In genomic region chr18:11852048-11852341, GRCh38 we compare ENCODE assay signal across 9 cellular contexts. TPM values are rescaled to one million over a fixed set of nuclear protein-coding genes. Genes with fewer than 3 reads are reported as not detected.
DNase-seq lines count a peak whose midpoint lies in the region; FAIRE-seq and TF ChIP-seq lines count a peak whose summit lies in the region.
"Had no signal": no experiment of that assay in that cellular context is flagged by ENCODE, and none has a peak within 500 bp of the region (broad histone marks: within the 10 kb centered on the region; RNA-seq: fewer than 3 reads in every experiment).

No MANE protein-coding gene starts in this region.

- H2BK20ac ChIP-seq in H1 (ENCODE audit: low read length): no peak overlapping the region

- peak overlapping the region; percentile 64 for H4K5ac ChIP-seq in H1 (ENCODE audit: insufficient read length, low read depth, low read length)

- no peak overlapping the region for H2BK120ac ChIP-seq in H1 (replicated peaks; ENCODE audit: low read depth, low read length)

- no peak for TF ChIP-seq POLR2A in H1 (IDR thresholded peaks at IDR 0.05; ENCODE audit: control extremely low read depth in 1 of 2, low read depth in 2 of 2, low read length in 2 of 2)

- no peak for TF ChIP-seq EP300 in H1 (IDR thresholded peaks at IDR 0.05; ENCODE audit: borderline replicate concordance in 1 of 2, low read depth in 2 of 2, low read length in 2 of 2)

- no peak for FAIRE-seq in H1 (lab: Jason Lieb, UNC)
- FAIRE-seq: TTC549 had no signal

- H3K27me3 Mint-ChIP-seq in CD14-positive monocyte (ENCODE audit: low read depth in 3 of 3): peaks cover 3 to 12% (median 4%) of the 10 kb centered on the region in 3 donors

- POLR2A ChIA-PET in H1 (lab: Charles Lee; ENCODE audit: partially characterized antibody): interaction anchor here (0.6 to 1.0 kb wide), 4 partner anchors 11 to 459 kb away, joined by 3 to 4 read pairs (median 4); no protein-coding TSS in a partner anchor

- no peak for TF ChIP-seq CTCF in CD14-positive monocyte (IDR thresholded peaks at IDR 0.05)
- no peak for TF ChIP-seq CTCF in H1 (IDR thresholded peaks at IDR 0.05; ENCODE audit: control extremely low read depth in 1 of 3, insufficient read depth in 1 of 3, low read depth in 1 of 3, low read length in 3 of 3)

- DNase-seq in CD14-positive monocyte (ENCODE audit: low spot score) (no peak), NT2/D1 (ENCODE audit: low read depth, low spot score) (no peak), H1 (ENCODE audit: low read depth in 1 of 2, low spot score in 2 of 2) (no peak), retina (no peak), G401 (ENCODE audit: low spot score) (no peak), NOMO-1 (lab: John Stamatoyannopoulos, UW; ENCODE audit: unreplicated experiment in 2 of 2) (no peak), NOMO-1 treated with DMSO at 0.1 percent for 48 hours (lab: John Stamatoyannopoulos, UW; ENCODE audit: unreplicated experiment) (no peak)

- H3K36me3 Mint-ChIP-seq in CD14-positive monocyte: peaks cover 7 to 18% of the 10 kb centered on the region in 2 donors

- TF ChIP-seq RAD21 in H1 (IDR thresholded peaks at IDR 0.05 in 1 of 2, conservative IDR thresholded peaks at IDR 0.05 in 1 of 2; ENCODE audit: low read depth in 2 of 2, low read length in 2 of 2): no peak

- H3K36me3 ChIP-seq in NT2/D1 (ENCODE audit: insufficient read depth, insufficient read length, low read length) (peaks cover 5% of the 10 kb centered on the region), H1 (ENCODE audit: control insufficient read depth in 2 of 4, insufficient read depth in 4 of 4, low read length in 3 of 4) (no peaks in the 10 kb centered on the region), neuron (ENCODE audit: insufficient read depth, low read length) (no peaks in the 10 kb centered on the region)

- CTCF ChIA-PET in H1 (lab: Charles Lee; ENCODE audit: partially characterized antibody): no interaction called here

- no peaks in the 10 kb centered on the region; the same call in 1 of the 2 replicates for H3K23me2 ChIP-seq in H1 (ENCODE audit: low read depth, low read length)

- no peaks in the 10 kb centered on the region for H3K9me3 ChIP-seq in NT2/D1 (ENCODE audit: insufficient read depth, low read length)
- no peaks in the 10 kb centered on the region for H3K9me3 ChIP-seq in H1 (ENCODE audit: insufficient read depth in 2 of 2, low read depth in 1 of 2, low read length in 1 of 2)
- H3K9me3 ChIP-seq in neuron (ENCODE audit: low read length): no peaks in the 10 kb centered on the region

- H3K4me3 ChIP-seq in NT2/D1 (ENCODE audit: insufficient read length, low read depth) (peak overlapping the region; percentile 90), H1 (ENCODE audit: extremely low read depth in 1 of 4, insufficient read depth in 2 of 4, low read depth in 3 of 4, low read length in 4 of 4) (peak overlapping the region; percentile 90 to 100 (median 95)), neuron (ENCODE audit: low read length) (peak overlapping the region; percentile 82)

- no peak overlapping the region for H3K23ac ChIP-seq in H1 (ENCODE audit: insufficient read length)

- H4K20me1 ChIP-seq in H1 (replicated peaks in 1 of 2; ENCODE audit: control insufficient read depth in 1 of 2, insufficient read depth in 2 of 2, low read length in 2 of 2): peaks cover 0 to 9% of the 10 kb centered on the region in 2 experiments

- H2AK5ac ChIP-seq in H1 (ENCODE audit: low read depth, low read length): peak overlapping the region; percentile 8; the same call in 1 of the 2 replicates

- H3K27ac Mint-ChIP-seq in CD14-positive monocyte: peak overlapping the region; percentile 99 to 100 (median 100)

- no peak overlapping the region for H2BK12ac ChIP-seq in H1 (ENCODE audit: low read depth, low read length)

- H2BK5ac ChIP-seq in H1 (ENCODE audit: low read depth, low read length): peak overlapping the region; percentile 87; the same call in 1 of the 2 replicates

- peak overlapping the region; percentile 97; the same call in 1 of the 2 replicates for H4K8ac ChIP-seq in H1 (ENCODE audit: extremely low read depth, insufficient read depth, low read length)

- no peak overlapping the region for H3K18ac ChIP-seq in H1 (ENCODE audit: extremely low read depth, low read length)

- peak overlapping the region; percentile 88 for H3K27ac ChIP-seq in H1 (ENCODE audit: low read depth, low read length)

- H3K4me2 ChIP-seq in H1 (ENCODE audit: insufficient read depth in 1 of 2, low read depth in 2 of 2, low read length in 2 of 2): peak overlapping the region; percentile 60 to 79

- WGBS in H1 (ENCODE audit: extremely low coverage in 1 of 2, insufficient coverage in 1 of 2, insufficient read length in 1 of 2, insufficient replicate concordance in 2 of 2, low coverage in 1 of 2, low lambda C conversion rate in 2 of 2, missing lambda C conversion rate in 1 of 2), 2 experiments: 3% methylated on average over 9 of the region's 9 CpGs; no CpG with 5 or more reads in 1 of the 2 experiments

- in situ Hi-C loops in G401 (cut with HindIII; ENCODE audit: low sequenced_read_pairs): no loop called here

- no peak overlapping the region for H2AFZ ChIP-seq in H1 (ENCODE audit: low read length)
- no peak overlapping the region for H2AFZ ChIP-seq in neuron (ENCODE audit: low read depth, low read length)

- no peak overlapping the region for H2BK15ac ChIP-seq in H1 (ENCODE audit: low read length)

- peak overlapping the region; percentile 81 for H4K91ac ChIP-seq in H1 (replicated peaks; ENCODE audit: insufficient read length, low read length)

- H3K56ac ChIP-seq in H1 (replicated peaks; ENCODE audit: insufficient read length, low read depth, low read length): peak overlapping the region; percentile 54

- no peak overlapping the region for H3K14ac ChIP-seq in H1 (ENCODE audit: insufficient read length)

- H3K79me1 ChIP-seq in H1 (ENCODE audit: low read depth, low read length): 0 out of 2 replicates have a peak, but pooled peaks cover 3% of the 10 kb centered on the region

- H3K79me2 ChIP-seq in H1 (ENCODE audit: control insufficient read depth in 1 of 2, insufficient read depth in 2 of 2, low read length in 2 of 2): peaks cover 8 to 24% of the 10 kb centered on the region in 2 experiments; a peak in 3 of 4 replicates

- H3K4me1 Mint-ChIP-seq in CD14-positive monocyte: peaks cover 46% of the 10 kb centered on the region

- intact Hi-C loops in CD14-positive monocyte (cut with micrococcal nuclease): loop anchor here in 1 of 2 donors (5.0 to 10.0 kb wide), 2 partner anchors 53 to 130 kb away; partner anchors contain the start of genes IMPA2 and MPPE1

- H3K9ac ChIP-seq in NT2/D1 (ENCODE audit: insufficient read length, low read depth) (peak overlapping the region; percentile 90), H1 (replicated peaks in 1 of 4; ENCODE audit: extremely low read depth in 1 of 4, low read depth in 3 of 4, low read length in 3 of 4) (peak overlapping the region; percentile 91 to 96 (median 94))

- H3K4ac ChIP-seq in H1 (replicated peaks; ENCODE audit: insufficient read length, low read depth, low read length): peak overlapping the region; percentile 66

- H3K9me3 Mint-ChIP-seq in CD14-positive monocyte: peaks cover 0 to 2% (median 0%) of the 10 kb centered on the region in 7 donors

- peaks cover 3% of the 10 kb centered on the region for H3K4me1 ChIP-seq in NT2/D1 (ENCODE audit: insufficient read depth, insufficient read length)
- peaks cover 3 to 6% (median 4%) of the 10 kb centered on the region in 4 experiments; a peak in 5 of 7 replicates for H3K4me1 ChIP-seq in H1 (replicated peaks in 1 of 4; ENCODE audit: control insufficient read depth in 3 of 4, insufficient read depth in 4 of 4, low read length in 3 of 4)
- peaks cover 22% of the 10 kb centered on the region for H3K4me1 ChIP-seq in neuron (ENCODE audit: insufficient read depth, low read length)

- H3K27me3 ChIP-seq in NT2/D1 (ENCODE audit: insufficient read depth, insufficient read length) (no peaks in the 10 kb centered on the region), H1 (replicated peaks in 1 of 4; ENCODE audit: control insufficient read depth in 3 of 4, extremely low read depth in 1 of 4, insufficient read depth in 3 of 4, low read length in 3 of 4) (no peaks in the 10 kb centered on the region), neuron (ENCODE audit: insufficient read depth, low read length) (no peaks in the 10 kb centered on the region)

- H3K4me3 Mint-ChIP-seq in CD14-positive monocyte: peak overlapping the region; percentile 100

TF ChIP-seq in H1, 55 proteins besides CTCF, POLR2A, EP300 and RAD21:
- TF ChIP-seq SRF (IDR thresholded peaks at IDR 0.05; ENCODE audit: low read depth, low read length): no peak
- TF ChIP-seq TBP (IDR thresholded peaks at IDR 0.05; ENCODE audit: low read depth, low read length): no peak

RNA-seq across cellular contexts. Expression of gene CHMP1B, which starts 0.8 kb away (rescaled TPM):
- polyA plus RNA-seq in CD14-positive monocyte (100 to 1,000 TPM in 1 of 2 donors, 10 to 100 TPM in 1; 95.2 to 105 TPM), H1 (2011; rRNA removed) (30.5 and 32.3 TPM in 2 replicates)
- total RNA-seq in H1 (2021; fragmentation: NEBNext Ultra II Directional; extraction: Animal tissue kit (Norgen Biotek cat#: 25700)): 42.8 and 43.2 TPM in 2 replicates
- 47.4 TPM for polyA plus RNA-seq in H1 (2011; cell fraction: cytosol; rRNA removed)
- polyA plus RNA-seq in H1 (2011; cell fraction: nucleus; rRNA removed): 20.3 TPM
- 31.2 to 43.4 TPM (median 35.0 TPM) in 4 replicates for polyA plus RNA-seq in H1 (2012, experiment 1 of 2)
- 9.4 TPM for polyA plus RNA-seq in H1 (2012, experiment 2 of 2)
- 30.5 TPM for polyA plus RNA-seq in H1 (2013, experiment 1 of 2)
- polyA plus RNA-seq in H1 (2013, experiment 2 of 2): 30.2 TPM
- polyA minus RNA-seq in H1 (2011; rRNA and poly(A)+ RNA removed): 20.1 and 22.6 TPM in 2 replicates
- polyA minus RNA-seq in H1 (2011; cell fraction: cytosol; rRNA and poly(A)+ RNA removed): 14.7 TPM
- polyA minus RNA-seq in H1 (2011; cell fraction: nucleus; rRNA and poly(A)+ RNA removed): 16.3 TPM
- 37.8 and 38.0 TPM in 2 replicates for total RNA-seq in G401 (2014; rRNA removed; shearing (Covaris generic))

RNA-seq across cellular contexts. Expression of gene MPPE1, which starts 56.1 kb away (rescaled TPM):
- polyA plus RNA-seq in CD14-positive monocyte (10 to 100 TPM; 53.4 to 92.3 TPM), H1 (2011; rRNA removed) (13.1 and 13.7 TPM in 2 replicates)
- 20.9 and 22.1 TPM in 2 replicates for total RNA-seq in H1 (2021; fragmentation: NEBNext Ultra II Directional; extraction: Animal tissue kit (Norgen Biotek cat#: 25700))
- polyA plus RNA-seq in H1 (2011; cell fraction: cytosol; rRNA removed): 16.8 TPM
- polyA plus RNA-seq in H1 (2011; cell fraction: nucleus; rRNA removed): 38.3 TPM
- polyA plus RNA-seq in H1 (2012, experiment 1 of 2): 18.6 to 29.5 TPM (median 24.5 TPM) in 4 replicates
- 7.4 TPM for polyA plus RNA-seq in H1 (2012, experiment 2 of 2)
- polyA plus RNA-seq in H1 (2013, experiment 1 of 2): 17.2 TPM
- 16.3 TPM for polyA plus RNA-seq in H1 (2013, experiment 2 of 2)
- 10.2 and 15.1 TPM in 2 replicates for polyA minus RNA-seq in H1 (2011; rRNA and poly(A)+ RNA removed)
- 11.2 TPM for polyA minus RNA-seq in H1 (2011; cell fraction: cytosol; rRNA and poly(A)+ RNA removed)
- polyA minus RNA-seq in H1 (2011; cell fraction: nucleus; rRNA and poly(A)+ RNA removed): 28.3 TPM
- 13.5 and 21.3 TPM in 2 replicates for total RNA-seq in G401 (2014; rRNA removed; shearing (Covaris generic))
